Comparison of ENCODE assay signal across 1 cellular context in the genomic region with DNA sequence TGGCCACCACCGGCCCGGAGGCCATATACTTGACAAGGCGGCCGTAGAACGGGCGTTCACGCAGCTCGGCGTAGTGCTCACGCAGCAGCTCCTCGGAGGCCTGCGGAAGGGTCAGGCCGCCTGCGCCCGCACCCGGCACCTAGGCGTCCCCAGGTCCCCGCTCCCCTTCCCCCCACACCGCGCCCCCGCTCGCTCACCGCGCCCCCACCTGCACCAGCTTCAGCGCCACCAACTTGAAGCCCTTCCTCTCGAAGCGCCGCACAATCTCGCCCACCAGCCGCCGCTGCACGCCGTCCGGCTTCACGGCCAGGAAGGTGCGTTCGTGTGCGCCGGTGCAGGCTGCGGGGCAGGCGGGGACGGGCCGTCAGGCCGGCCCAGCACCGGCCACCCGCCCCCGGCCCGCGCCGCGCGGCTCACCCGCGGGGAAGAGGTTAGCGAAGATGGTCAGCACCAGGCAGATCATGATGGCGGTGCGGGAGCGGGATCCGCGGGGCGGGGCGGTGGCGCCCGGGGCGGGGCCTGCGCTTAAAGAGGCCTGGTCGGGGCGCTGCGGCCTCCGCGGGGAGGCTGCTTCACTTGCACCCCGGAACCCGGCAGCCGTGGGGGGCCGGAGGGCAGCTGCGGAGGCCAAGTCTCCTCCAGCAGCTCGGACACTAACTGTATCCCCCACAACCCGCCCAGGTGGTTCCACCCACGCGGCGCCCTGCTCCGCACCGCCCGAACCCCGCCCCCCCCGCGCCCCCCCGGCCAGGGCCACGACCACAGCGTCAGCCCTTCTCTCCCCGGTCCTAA.
A peak's percentile ranks its signal among the peaks of the same experiment; 100 is the strongest.
TF ChIP-seq lines count a peak whose summit lies in the region.

A gene (minus strand): TSS at position 472 of the 792 bp plus-strand sequence. CDS start 9 bp downstream, at position 463.

TF ChIP-seq in HEK293, 187 proteins besides CTCF, POLR2A, EP300 and RAD21 (continued from another document and continues in another):
- TF ChIP-seq, protein P1, sequence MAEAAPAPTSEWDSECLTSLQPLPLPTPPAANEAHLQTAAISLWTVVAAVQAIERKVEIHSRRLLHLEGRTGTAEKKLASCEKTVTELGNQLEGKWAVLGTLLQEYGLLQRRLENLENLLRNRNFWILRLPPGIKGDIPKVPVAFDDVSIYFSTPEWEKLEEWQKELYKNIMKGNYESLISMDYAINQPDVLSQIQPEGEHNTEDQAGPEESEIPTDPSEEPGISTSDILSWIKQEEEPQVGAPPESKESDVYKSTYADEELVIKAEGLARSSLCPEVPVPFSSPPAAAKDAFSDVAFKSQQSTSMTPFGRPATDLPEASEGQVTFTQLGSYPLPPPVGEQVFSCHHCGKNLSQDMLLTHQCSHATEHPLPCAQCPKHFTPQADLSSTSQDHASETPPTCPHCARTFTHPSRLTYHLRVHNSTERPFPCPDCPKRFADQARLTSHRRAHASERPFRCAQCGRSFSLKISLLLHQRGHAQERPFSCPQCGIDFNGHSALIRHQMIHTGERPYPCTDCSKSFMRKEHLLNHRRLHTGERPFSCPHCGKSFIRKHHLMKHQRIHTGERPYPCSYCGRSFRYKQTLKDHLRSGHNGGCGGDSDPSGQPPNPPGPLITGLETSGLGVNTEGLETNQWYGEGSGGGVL (tag by site-specific recombination; IDR thresholded peaks at IDR 0.05) = peak; percentile 8; the same call in 1 of the 2 replicates
- TF ChIP-seq KLF8 (tag by site-specific recombination; IDR thresholded peaks at IDR 0.05) = peak; percentile 87
- TF ChIP-seq ZNF660 (tag by site-specific recombination; IDR thresholded peaks at IDR 0.05) = no peak; the same call in 1 of the 2 replicates
- TF ChIP-seq ZNF473 (tag by site-specific recombination; IDR thresholded peaks at IDR 0.05) = no peak
- TF ChIP-seq, protein P2, sequence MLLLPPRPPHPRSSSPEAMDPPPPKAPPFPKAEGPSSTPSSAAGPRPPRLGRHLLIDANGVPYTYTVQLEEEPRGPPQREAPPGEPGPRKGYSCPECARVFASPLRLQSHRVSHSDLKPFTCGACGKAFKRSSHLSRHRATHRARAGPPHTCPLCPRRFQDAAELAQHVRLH (tag by site-specific recombination; IDR thresholded peaks at IDR 0.05) = no peak
- 0 out of 2 replicates have a peak, but pooled peaks have one; percentile 5 for TF ChIP-seq IKZF3 (tag by site-specific recombination; IDR thresholded peaks at IDR 0.05)
- TF ChIP-seq ZNF555 (tag by site-specific recombination; conservative IDR thresholded peaks at IDR 0.05) = no peak
- TF ChIP-seq SP3 (tag by site-specific recombination; IDR thresholded peaks at IDR 0.05) = peak; percentile 74
- TF ChIP-seq ZNF248 (tag by site-specific recombination; IDR thresholded peaks at IDR 0.05) = no peak
- TF ChIP-seq TCF7L2 (IDR thresholded peaks at IDR 0.05; ENCODE audit: borderline replicate concordance, low read depth, low read length) = no peak
- TF ChIP-seq, protein P3, sequence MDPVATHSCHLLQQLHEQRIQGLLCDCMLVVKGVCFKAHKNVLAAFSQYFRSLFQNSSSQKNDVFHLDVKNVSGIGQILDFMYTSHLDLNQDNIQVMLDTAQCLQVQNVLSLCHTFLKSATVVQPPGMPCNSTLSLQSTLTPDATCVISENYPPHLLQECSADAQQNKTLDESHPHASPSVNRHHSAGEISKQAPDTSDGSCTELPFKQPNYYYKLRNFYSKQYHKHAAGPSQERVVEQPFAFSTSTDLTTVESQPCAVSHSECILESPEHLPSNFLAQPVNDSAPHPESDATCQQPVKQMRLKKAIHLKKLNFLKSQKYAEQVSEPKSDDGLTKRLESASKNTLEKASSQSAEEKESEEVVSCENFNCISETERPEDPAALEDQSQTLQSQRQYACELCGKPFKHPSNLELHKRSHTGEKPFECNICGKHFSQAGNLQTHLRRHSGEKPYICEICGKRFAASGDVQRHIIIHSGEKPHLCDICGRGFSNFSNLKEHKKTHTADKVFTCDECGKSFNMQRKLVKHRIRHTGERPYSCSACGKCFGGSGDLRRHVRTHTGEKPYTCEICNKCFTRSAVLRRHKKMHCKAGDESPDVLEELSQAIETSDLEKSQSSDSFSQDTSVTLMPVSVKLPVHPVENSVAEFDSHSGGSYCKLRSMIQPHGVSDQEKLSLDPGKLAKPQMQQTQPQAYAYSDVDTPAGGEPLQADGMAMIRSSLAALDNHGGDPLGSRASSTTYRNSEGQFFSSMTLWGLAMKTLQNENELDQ (tag by site-specific recombination; IDR thresholded peaks at IDR 0.05; ENCODE audit: low read depth) = no peak
- TF ChIP-seq, protein P4, sequence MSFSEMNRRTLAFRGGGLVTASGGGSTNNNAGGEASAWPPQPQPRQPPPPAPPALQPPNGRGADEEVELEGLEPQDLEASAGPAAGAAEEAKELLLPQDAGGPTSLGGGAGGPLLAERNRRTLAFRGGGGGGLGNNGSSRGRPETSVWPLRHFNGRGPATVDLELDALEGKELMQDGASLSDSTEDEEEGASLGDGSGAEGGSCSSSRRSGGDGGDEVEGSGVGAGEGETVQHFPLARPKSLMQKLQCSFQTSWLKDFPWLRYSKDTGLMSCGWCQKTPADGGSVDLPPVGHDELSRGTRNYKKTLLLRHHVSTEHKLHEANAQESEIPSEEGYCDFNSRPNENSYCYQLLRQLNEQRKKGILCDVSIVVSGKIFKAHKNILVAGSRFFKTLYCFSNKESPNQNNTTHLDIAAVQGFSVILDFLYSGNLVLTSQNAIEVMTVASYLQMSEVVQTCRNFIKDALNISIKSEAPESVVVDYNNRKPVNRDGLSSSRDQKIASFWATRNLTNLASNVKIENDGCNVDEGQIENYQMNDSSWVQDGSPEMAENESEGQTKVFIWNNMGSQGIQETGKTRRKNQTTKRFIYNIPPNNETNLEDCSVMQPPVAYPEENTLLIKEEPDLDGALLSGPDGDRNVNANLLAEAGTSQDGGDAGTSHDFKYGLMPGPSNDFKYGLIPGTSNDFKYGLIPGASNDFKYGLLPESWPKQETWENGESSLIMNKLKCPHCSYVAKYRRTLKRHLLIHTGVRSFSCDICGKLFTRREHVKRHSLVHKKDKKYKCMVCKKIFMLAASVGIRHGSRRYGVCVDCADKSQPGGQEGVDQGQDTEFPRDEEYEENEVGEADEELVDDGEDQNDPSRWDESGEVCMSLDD (tag by site-specific recombination; IDR thresholded peaks at IDR 0.05) = peak; percentile 68; the same call in 1 of the 2 replicates
- TF ChIP-seq ZIC2 (tag by site-specific recombination; IDR thresholded peaks at IDR 0.05) = no peak; the same call in 1 of the 2 replicates
- TF ChIP-seq, protein P5, sequence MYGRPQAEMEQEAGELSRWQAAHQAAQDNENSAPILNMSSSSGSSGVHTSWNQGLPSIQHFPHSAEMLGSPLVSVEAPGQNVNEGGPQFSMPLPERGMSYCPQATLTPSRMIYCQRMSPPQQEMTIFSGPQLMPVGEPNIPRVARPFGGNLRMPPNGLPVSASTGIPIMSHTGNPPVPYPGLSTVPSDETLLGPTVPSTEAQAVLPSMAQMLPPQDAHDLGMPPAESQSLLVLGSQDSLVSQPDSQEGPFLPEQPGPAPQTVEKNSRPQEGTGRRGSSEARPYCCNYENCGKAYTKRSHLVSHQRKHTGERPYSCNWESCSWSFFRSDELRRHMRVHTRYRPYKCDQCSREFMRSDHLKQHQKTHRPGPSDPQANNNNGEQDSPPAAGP (tag by site-specific recombination; IDR thresholded peaks at IDR 0.05) = no peak
- TF ChIP-seq KLF10 (tag by site-specific recombination; IDR thresholded peaks at IDR 0.05) = peak; percentile 55; the same call in 1 of the 2 replicates
- no peak for TF ChIP-seq ZBTB21 (tag by site-specific recombination; IDR thresholded peaks at IDR 0.05)
- no peak for TF ChIP-seq ZNF23 (tag by site-specific recombination; IDR thresholded peaks at IDR 0.05; ENCODE audit: borderline replicate concordance)
- TF ChIP-seq ZNF335 (tag by site-specific recombination; conservative IDR thresholded peaks at IDR 0.05) = no peak
- no peak for TF ChIP-seq TRIM28 (IDR thresholded peaks at IDR 0.05; ENCODE audit: borderline replicate concordance, low read length)
- TF ChIP-seq, protein P6, sequence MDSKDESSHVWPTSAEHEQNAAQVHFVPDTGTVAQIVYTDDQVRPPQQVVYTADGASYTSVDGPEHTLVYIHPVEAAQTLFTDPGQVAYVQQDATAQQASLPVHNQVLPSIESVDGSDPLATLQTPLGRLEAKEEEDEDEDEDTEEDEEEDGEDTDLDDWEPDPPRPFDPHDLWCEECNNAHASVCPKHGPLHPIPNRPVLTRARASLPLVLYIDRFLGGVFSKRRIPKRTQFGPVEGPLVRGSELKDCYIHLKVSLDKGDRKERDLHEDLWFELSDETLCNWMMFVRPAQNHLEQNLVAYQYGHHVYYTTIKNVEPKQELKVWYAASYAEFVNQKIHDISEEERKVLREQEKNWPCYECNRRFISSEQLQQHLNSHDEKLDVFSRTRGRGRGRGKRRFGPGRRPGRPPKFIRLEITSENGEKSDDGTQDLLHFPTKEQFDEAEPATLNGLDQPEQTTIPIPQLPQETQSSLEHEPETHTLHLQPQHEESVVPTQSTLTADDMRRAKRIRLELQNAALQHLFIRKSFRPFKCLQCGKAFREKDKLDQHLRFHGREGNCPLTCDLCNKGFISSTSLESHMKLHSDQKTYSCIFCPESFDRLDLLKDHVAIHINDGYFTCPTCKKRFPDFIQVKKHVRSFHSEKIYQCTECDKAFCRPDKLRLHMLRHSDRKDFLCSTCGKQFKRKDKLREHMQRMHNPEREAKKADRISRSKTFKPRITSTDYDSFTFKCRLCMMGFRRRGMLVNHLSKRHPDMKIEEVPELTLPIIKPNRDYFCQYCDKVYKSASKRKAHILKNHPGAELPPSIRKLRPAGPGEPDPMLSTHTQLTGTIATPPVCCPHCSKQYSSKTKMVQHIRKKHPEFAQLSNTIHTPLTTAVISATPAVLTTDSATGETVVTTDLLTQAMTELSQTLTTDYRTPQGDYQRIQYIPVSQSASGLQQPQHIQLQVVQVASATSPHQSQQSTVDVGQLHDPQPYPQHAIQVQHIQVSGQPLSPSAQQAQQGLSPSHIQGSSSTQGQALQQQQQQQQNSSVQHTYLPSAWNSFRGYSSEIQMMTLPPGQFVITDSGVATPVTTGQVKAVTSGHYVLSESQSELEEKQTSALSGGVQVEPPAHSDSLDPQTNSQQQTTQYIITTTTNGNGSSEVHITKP (tag by site-specific recombination; IDR thresholded peaks at IDR 0.05) = peak; percentile 87
- no peak for TF ChIP-seq ZNF626 (tag by site-specific recombination; IDR thresholded peaks at IDR 0.05)
- TF ChIP-seq, protein P7, sequence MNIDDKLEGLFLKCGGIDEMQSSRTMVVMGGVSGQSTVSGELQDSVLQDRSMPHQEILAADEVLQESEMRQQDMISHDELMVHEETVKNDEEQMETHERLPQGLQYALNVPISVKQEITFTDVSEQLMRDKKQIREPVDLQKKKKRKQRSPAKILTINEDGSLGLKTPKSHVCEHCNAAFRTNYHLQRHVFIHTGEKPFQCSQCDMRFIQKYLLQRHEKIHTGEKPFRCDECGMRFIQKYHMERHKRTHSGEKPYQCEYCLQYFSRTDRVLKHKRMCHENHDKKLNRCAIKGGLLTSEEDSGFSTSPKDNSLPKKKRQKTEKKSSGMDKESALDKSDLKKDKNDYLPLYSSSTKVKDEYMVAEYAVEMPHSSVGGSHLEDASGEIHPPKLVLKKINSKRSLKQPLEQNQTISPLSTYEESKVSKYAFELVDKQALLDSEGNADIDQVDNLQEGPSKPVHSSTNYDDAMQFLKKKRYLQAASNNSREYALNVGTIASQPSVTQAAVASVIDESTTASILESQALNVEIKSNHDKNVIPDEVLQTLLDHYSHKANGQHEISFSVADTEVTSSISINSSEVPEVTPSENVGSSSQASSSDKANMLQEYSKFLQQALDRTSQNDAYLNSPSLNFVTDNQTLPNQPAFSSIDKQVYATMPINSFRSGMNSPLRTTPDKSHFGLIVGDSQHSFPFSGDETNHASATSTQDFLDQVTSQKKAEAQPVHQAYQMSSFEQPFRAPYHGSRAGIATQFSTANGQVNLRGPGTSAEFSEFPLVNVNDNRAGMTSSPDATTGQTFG (tag by site-specific recombination; IDR thresholded peaks at IDR 0.05; ENCODE audit: borderline replicate concordance) = no peak
- TF ChIP-seq, protein P8, sequence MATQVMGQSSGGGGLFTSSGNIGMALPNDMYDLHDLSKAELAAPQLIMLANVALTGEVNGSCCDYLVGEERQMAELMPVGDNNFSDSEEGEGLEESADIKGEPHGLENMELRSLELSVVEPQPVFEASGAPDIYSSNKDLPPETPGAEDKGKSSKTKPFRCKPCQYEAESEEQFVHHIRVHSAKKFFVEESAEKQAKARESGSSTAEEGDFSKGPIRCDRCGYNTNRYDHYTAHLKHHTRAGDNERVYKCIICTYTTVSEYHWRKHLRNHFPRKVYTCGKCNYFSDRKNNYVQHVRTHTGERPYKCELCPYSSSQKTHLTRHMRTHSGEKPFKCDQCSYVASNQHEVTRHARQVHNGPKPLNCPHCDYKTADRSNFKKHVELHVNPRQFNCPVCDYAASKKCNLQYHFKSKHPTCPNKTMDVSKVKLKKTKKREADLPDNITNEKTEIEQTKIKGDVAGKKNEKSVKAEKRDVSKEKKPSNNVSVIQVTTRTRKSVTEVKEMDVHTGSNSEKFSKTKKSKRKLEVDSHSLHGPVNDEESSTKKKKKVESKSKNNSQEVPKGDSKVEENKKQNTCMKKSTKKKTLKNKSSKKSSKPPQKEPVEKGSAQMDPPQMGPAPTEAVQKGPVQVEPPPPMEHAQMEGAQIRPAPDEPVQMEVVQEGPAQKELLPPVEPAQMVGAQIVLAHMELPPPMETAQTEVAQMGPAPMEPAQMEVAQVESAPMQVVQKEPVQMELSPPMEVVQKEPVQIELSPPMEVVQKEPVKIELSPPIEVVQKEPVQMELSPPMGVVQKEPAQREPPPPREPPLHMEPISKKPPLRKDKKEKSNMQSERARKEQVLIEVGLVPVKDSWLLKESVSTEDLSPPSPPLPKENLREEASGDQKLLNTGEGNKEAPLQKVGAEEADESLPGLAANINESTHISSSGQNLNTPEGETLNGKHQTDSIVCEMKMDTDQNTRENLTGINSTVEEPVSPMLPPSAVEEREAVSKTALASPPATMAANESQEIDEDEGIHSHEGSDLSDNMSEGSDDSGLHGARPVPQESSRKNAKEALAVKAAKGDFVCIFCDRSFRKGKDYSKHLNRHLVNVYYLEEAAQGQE (tag by site-specific recombination; IDR thresholded peaks at IDR 0.05) = no peak
- TF ChIP-seq KLF9 (tag by site-specific recombination; IDR thresholded peaks at IDR 0.05; ENCODE audit: low read depth) = peak; percentile 83
- TF ChIP-seq, protein P9, sequence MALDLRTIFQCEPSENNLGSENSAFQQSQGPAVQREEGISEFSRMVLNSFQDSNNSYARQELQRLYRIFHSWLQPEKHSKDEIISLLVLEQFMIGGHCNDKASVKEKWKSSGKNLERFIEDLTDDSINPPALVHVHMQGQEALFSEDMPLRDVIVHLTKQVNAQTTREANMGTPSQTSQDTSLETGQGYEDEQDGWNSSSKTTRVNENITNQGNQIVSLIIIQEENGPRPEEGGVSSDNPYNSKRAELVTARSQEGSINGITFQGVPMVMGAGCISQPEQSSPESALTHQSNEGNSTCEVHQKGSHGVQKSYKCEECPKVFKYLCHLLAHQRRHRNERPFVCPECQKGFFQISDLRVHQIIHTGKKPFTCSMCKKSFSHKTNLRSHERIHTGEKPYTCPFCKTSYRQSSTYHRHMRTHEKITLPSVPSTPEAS (tag by site-specific recombination; IDR thresholded peaks at IDR 0.05) = no peak
- TF ChIP-seq ZNF596 (tag by site-specific recombination; IDR thresholded peaks at IDR 0.05) = no peak
- no peak for TF ChIP-seq ZNF426 (tag by site-specific recombination; IDR thresholded peaks at IDR 0.05)
- no peak for TF ChIP-seq HOXC10 (CRISPR knock-in tag; IDR thresholded peaks at IDR 0.05)
- TF ChIP-seq ZFP69B (tag by site-specific recombination; IDR thresholded peaks at IDR 0.05) = peak; percentile 96
